13 cellular contexts compared by ENCODE assay signal in genomic region chr3:66489115-66489514, GRCh38. TPM values are rescaled to one million over a fixed set of nuclear protein-coding genes. Genes with fewer than 3 reads are reported as not detected.
DNase-seq lines count a peak whose midpoint lies in the region; ATAC-seq and TF ChIP-seq lines count a peak whose summit lies in the region.
"Had no signal": no experiment of that assay in that cellular context is flagged by ENCODE, and none has a peak within 500 bp of the region (broad histone marks: within the 10 kb centered on the region; RNA-seq: fewer than 3 reads in every experiment).

No MANE protein-coding gene starts in this region.

- peaks cover 65 to 100% (median 99%) of the 10 kb centered on the region in 10 experiments for H3K4me1 ChIP-seq in BLaER1 treated with 17β-estradiol and CSF1 and Interleukin-3, amounts not matched to agents 10 nM and 100 nM
- H3K4me1 ChIP-seq in DND-41 (ENCODE audit: insufficient read depth, low read length) (peaks cover 80% of the 10 kb centered on the region), prostate gland (replicated peaks) (peaks cover 28% of the 10 kb centered on the region)
- H3K4me1 ChIP-seq: foreskin keratinocyte had no signal

- H3K27ac Mint-ChIP-seq in activated naive CD8-positive, alpha-beta T cell, result peak overlapping the region; percentile 90

- H3K36me3 ChIP-seq in BLaER1 treated with 17β-estradiol and CSF1 and Interleukin-3, amounts not matched to agents 10 nM and 100 nM, result peaks cover 0 to 5% (median 0%) of the 10 kb centered on the region in 11 experiments; a peak in 2 of 22 replicates
- H3K36me3 ChIP-seq in DND-41 (ENCODE audit: insufficient read depth, low read length), result no peaks in the 10 kb centered on the region
- no peaks in the 10 kb centered on the region for H3K36me3 ChIP-seq in prostate gland
- H3K36me3 ChIP-seq: ovary, WERI-Rb-1 had no signal

- peak overlapping the region; percentile 74 to 97 (median 93); a peak in 20 of 22 replicates for H3K4me2 ChIP-seq in BLaER1 treated with 17β-estradiol and CSF1 and Interleukin-3, amounts not matched to agents 10 nM and 100 nM
- peak overlapping the region; percentile 64; the same call in 1 of the 2 replicates for H3K4me2 ChIP-seq in DND-41 (ENCODE audit: insufficient read depth, low read length)

- peak overlapping the region; percentile 68 for H3K4me3 Mint-ChIP-seq in activated naive CD8-positive, alpha-beta T cell

- H3K27me3 ChIP-seq in BLaER1 treated with 17β-estradiol and CSF1 and Interleukin-3, amounts not matched to agents 10 nM and 100 nM, result no peaks in the 10 kb centered on the region
- no peaks in the 10 kb centered on the region for H3K27me3 ChIP-seq in DND-41 (ENCODE audit: insufficient read depth, low read length, poor library complexity)
- H3K27me3 ChIP-seq in prostate gland (replicated peaks; ENCODE audit: insufficient read depth), result no peaks in the 10 kb centered on the region
- H3K27me3 ChIP-seq: foreskin keratinocyte, ovary had no signal

- H3K36me3 Mint-ChIP-seq in activated naive CD8-positive, alpha-beta T cell, result peaks cover 7% of the 10 kb centered on the region

- peaks cover 0 to 5% (median 0%) of the 10 kb centered on the region in 11 experiments; a peak in 2 of 22 replicates for H4K20me1 ChIP-seq in BLaER1 treated with 17β-estradiol and CSF1 and Interleukin-3, amounts not matched to agents 10 nM and 100 nM
- H4K20me1 ChIP-seq in DND-41 (ENCODE audit: insufficient read depth, low read length), result no peaks in the 10 kb centered on the region

- peaks cover 2% of the 10 kb centered on the region for H3K27me3 Mint-ChIP-seq in activated naive CD8-positive, alpha-beta T cell

- no peaks in the 10 kb centered on the region for H3K9me3 ChIP-seq in BLaER1 treated with 17β-estradiol and CSF1 and Interleukin-3, amounts not matched to agents 10 nM and 100 nM (replicated peaks in 1 of 11)
- H3K9me3 ChIP-seq in DND-41 (ENCODE audit: insufficient read depth, low read length, severe bottlenecking), result no peaks in the 10 kb centered on the region
- no peaks in the 10 kb centered on the region for H3K9me3 ChIP-seq in prostate gland
- H3K9me3 ChIP-seq: ovary had no signal

- peak overlapping the region in 6 of 11 experiments; percentile 57 to 80 (median 74); a peak in 11 of 22 replicates for H3K9ac ChIP-seq in BLaER1 treated with 17β-estradiol and CSF1 and Interleukin-3, amounts not matched to agents 10 nM and 100 nM
- no peak overlapping the region for H3K9ac ChIP-seq in DND-41 (ENCODE audit: low read depth, low read length)

- H3K9me3 Mint-ChIP-seq in activated naive CD8-positive, alpha-beta T cell (ENCODE audit: low read depth), result no peaks in the 10 kb centered on the region

- no peak overlapping the region for H2AFZ ChIP-seq in DND-41 (ENCODE audit: low read depth, low read length)

- TF ChIP-seq CTCF in DND-41 (IDR thresholded peaks at IDR 0.05; ENCODE audit: borderline replicate concordance, extremely low read depth, low read length, poor library complexity, severe bottlenecking) (no peak), prostate gland (IDR thresholded peaks at IDR 0.05) (no peak)

- peaks cover 75% of the 10 kb centered on the region for H3K4me1 Mint-ChIP-seq in activated naive CD8-positive, alpha-beta T cell (ENCODE audit: low read depth)

- H3K4me3 ChIP-seq in BLaER1 treated with 17β-estradiol and CSF1 and Interleukin-3, amounts not matched to agents 10 nM and 100 nM, result peak overlapping the region in 1 of 10 experiments; percentile 41; a peak in 3 of 20 replicates
- H3K4me3 ChIP-seq in DND-41 (ENCODE audit: low read depth in 1 of 2, low read length in 2 of 2) (no peak overlapping the region), prostate gland (no peak overlapping the region)
- H3K4me3 ChIP-seq: ovary had no signal

- DNase-seq in DND-41, result no peak
- no peak for DNase-seq in prostate gland (ENCODE audit: low spot score)
- DNase-seq in AG08395 (ENCODE audit: low spot score), result no peak
- DNase-seq in AG08396 (ENCODE audit: low spot score), result no peak
- DNase-seq: effector memory CD4-positive, alpha-beta T cell; foreskin keratinocyte; NCI-H2227 treated with DMSO at 0.1 percent for 48 hours; ovary; trophoblast cell; WERI-Rb-1 had no signal

- intact Hi-C loops in prostate gland (cut with DNase I), result loop anchor here (5.0 kb wide), 1 partner anchor 42 kb away; no protein-coding TSS in a partner anchor

- peak overlapping the region in 9 of 11 experiments; percentile 32 to 87 (median 80); a peak in 17 of 22 replicates for H3K27ac ChIP-seq in BLaER1 treated with 17β-estradiol and CSF1 and Interleukin-3, amounts not matched to agents 10 nM and 100 nM
- H3K27ac ChIP-seq in DND-41 (ENCODE audit: low read length) (peak overlapping the region; percentile 90), prostate gland (peak overlapping the region; percentile 67 to 97)
- H3K27ac ChIP-seq: foreskin keratinocyte, WERI-Rb-1 had no signal

- H3K79me2 ChIP-seq in DND-41 (ENCODE audit: insufficient read depth, low read length), result peaks cover 43% of the 10 kb centered on the region

- WGBS in prostate gland, result 100% methylated on average over 2 of the region's 2 CpGs

- ATAC-seq in DND-41 (ENCODE audit: insufficient read depth, low read depth), result no peak
- no peak for ATAC-seq in HG03565 (IDR thresholded peaks at IDR 0.05; ENCODE audit: unreplicated experiment)
- ATAC-seq: foreskin keratinocyte had no signal

- TF ChIP-seq POLR2A in prostate gland (IDR thresholded peaks at IDR 0.05), result no peak

RNA-seq across cellular contexts. Expression of gene LRIG1, which starts 11.7 kb away (rescaled TPM):
- 100 to 1,000 TPM; 119 to 186 TPM for total RNA-seq in prostate gland
